ENCODE assay signal across 25 cellular contexts in the genomic region with DNA sequence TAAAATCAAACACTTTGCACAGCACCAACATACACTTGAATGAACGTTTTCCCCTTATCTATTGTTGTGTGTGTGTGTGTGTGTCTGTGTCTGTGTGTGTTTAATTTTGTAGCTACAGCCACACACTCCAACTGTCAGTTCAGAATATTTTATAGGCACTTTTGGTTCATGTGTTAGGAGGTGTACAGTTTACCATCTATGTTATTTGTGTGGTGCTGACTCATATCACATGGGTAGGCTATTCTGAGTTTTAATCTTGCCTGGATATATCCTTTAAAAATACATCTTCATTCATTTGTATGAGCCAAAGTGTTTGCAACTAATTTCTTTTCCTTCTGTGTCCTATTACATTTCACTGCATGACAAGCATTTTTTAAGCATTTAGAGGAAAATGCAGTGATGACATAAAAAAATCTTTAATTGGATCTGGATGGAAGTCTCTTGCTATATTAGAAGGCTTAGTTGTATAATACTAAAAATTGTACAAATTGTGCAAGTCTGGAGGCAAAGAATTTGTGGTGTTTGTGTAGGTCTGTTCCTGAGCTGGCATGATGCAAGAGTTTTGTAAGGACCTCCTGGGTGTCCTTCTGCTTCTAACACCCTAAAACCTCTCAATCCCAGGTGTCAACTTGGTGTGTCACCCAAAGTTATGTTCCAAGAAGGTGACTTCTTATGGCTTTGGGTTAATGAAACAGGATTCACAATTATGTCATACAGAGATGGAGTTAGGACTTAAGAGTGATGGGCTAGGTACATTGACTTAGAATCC. TPM values are rescaled to one million over a fixed set of nuclear protein-coding genes. Genes with fewer than 3 reads are reported as not detected.
DNase-seq lines count a peak whose midpoint lies in the region; ATAC-seq and TF ChIP-seq lines count a peak whose summit lies in the region.
"Had no signal": no experiment of that assay in that cellular context is flagged by ENCODE, and none has a peak within 500 bp of the region (broad histone marks: within the 10 kb centered on the region; RNA-seq: fewer than 3 reads in every experiment).

No MANE protein-coding gene starts in this region.

- no peak for DNase-seq in heart right ventricle
- DNase-seq in cardiac septum (ENCODE audit: low spot score): no peak
- DNase-seq in fibroblast of gingiva (ENCODE audit: low read depth): peak; percentile 82
- DNase-seq in SKM-1 (lab: John Stamatoyannopoulos, UW; ENCODE audit: unreplicated experiment): no peak
- DNase-seq in NCI-H1436 (lab: John Stamatoyannopoulos, UW): no peak
- no peak for DNase-seq in NCI-H524 (lab: John Stamatoyannopoulos, UW)
- DNase-seq: ACHN; amygdala; CD4-positive, alpha-beta T cell; cerebellar nuclear complex; endodermal cell; foreskin keratinocyte; HCEC 1CT; left lung; NCI-H1436 treated with DMSO at 0.1 percent for 48 hours; NCI-H226; NK-92 treated with Interleukin-12 subunit alpha and Interleukin-12 subunit beta, amount 100 ng/mL, for 24 hours; stimulated activated CD4-positive, alpha-beta T cell treated with anti-CD3 and anti-CD28 coated beads, Interleukin-2, amount 100 ng/mL, for 48 hours; substantia nigra; WERI-Rb-1 had no signal

- no peaks in the 10 kb centered on the region for H3K9me3 Mint-ChIP-seq in stimulated activated memory B cell treated with anti-CD40 and anti-IgM and Interleukin-4, amounts not matched to agents 10 μg/mL and 1 μg/mL and 100 μg/mL, for 72 hours
- H3K9me3 Mint-ChIP-seq: CD4-positive, alpha-beta T cell; endodermal cell; T-helper 1 cell treated with Interleukin-12 subunit alpha and Interleukin-12 subunit beta and Interleukin-4 antibody, amounts not matched to agents 30 μg/mL and 1 μg/mL, for 36 hours had no signal

- H3K27ac ChIP-seq in heart right ventricle: peak overlapping the region in 5 of 10 donors; percentile 11 to 68 (median 46)
- H3K27ac ChIP-seq: foreskin keratinocyte, left lung, WERI-Rb-1 had no signal

- H3K27me3 ChIP-seq in heart right ventricle: no peaks in the 10 kb centered on the region
- H3K27me3 ChIP-seq: foreskin keratinocyte, left lung had no signal

- H3K36me3 ChIP-seq in heart right ventricle: no peaks in the 10 kb centered on the region
- H3K36me3 ChIP-seq: left lung, WERI-Rb-1 had no signal

- H3K4me3 ChIP-seq in heart right ventricle: no peak overlapping the region
- H3K4me3 ChIP-seq: left lung had no signal

- WGBS in heart right ventricle, 2 donors: 7 to 24% methylated on average over 1 of the region's 1 CpG

- no peak for TF ChIP-seq CTCF in heart right ventricle (IDR thresholded peaks at IDR 0.05)

- H3K4me1 Mint-ChIP-seq in stimulated activated memory B cell treated with anti-CD40 and anti-IgM and Interleukin-4, amounts not matched to agents 10 μg/mL and 1 μg/mL and 100 μg/mL, for 72 hours: peaks cover 6% of the 10 kb centered on the region

- H3K4me3 Mint-ChIP-seq in stimulated activated memory B cell treated with anti-CD40 and anti-IgM and Interleukin-4, amounts not matched to agents 10 μg/mL and 1 μg/mL and 100 μg/mL, for 72 hours: no peak overlapping the region
- H3K4me3 Mint-ChIP-seq: CD4-positive, alpha-beta T cell; endodermal cell; T-helper 1 cell treated with Interleukin-12 subunit alpha and Interleukin-12 subunit beta and Interleukin-4 antibody, amounts not matched to agents 30 μg/mL and 1 μg/mL, for 36 hours had no signal

- peak in 7 of 8 donors; percentile 29 to 81 (median 67) for ATAC-seq in heart right ventricle
- peak; percentile 39 for ATAC-seq in HG03095 (IDR thresholded peaks at IDR 0.05; ENCODE audit: unreplicated experiment)
- no peak for ATAC-seq in stimulated activated memory B cell treated with anti-CD40 and anti-IgM and Interleukin-4, amounts not matched to agents 10 μg/mL and 1 μg/mL and 100 μg/mL, for 72 hours
- ATAC-seq: foreskin keratinocyte had no signal

- H3K36me3 Mint-ChIP-seq in stimulated activated memory B cell treated with anti-CD40 and anti-IgM and Interleukin-4, amounts not matched to agents 10 μg/mL and 1 μg/mL and 100 μg/mL, for 72 hours: no peaks in the 10 kb centered on the region

- peaks cover 0 to 4% (median 0%) of the 10 kb centered on the region in 11 donors for H3K9me3 ChIP-seq in heart right ventricle
- H3K9me3 ChIP-seq: left lung had no signal

- intact Hi-C loops in heart right ventricle (cut with DNase I) (no loop called here), cardiac septum (cut with DNase I) (no loop called here)

- H3K4me1 ChIP-seq in heart right ventricle: peaks cover 6 to 46% (median 20%) of the 10 kb centered on the region in 9 donors
- H3K4me1 ChIP-seq: foreskin keratinocyte, left lung had no signal

- no peaks in the 10 kb centered on the region for H3K27me3 Mint-ChIP-seq in stimulated activated memory B cell treated with anti-CD40 and anti-IgM and Interleukin-4, amounts not matched to agents 10 μg/mL and 1 μg/mL and 100 μg/mL, for 72 hours
- H3K27me3 Mint-ChIP-seq: CD4-positive, alpha-beta T cell had no signal

- H3K27ac Mint-ChIP-seq in stimulated activated memory B cell treated with anti-CD40 and anti-IgM and Interleukin-4, amounts not matched to agents 10 μg/mL and 1 μg/mL and 100 μg/mL, for 72 hours: peak overlapping the region; percentile 50
- H3K27ac Mint-ChIP-seq: CD4-positive, alpha-beta T cell; endodermal cell had no signal

RNA-seq across cellular contexts. Expression of a gene that starts 52.4 kb away (rescaled TPM):
- total RNA-seq in heart right ventricle: not detected
- polyA plus RNA-seq in heart right ventricle: not detected
- not detected for total RNA-seq in cardiac septum
- total RNA-seq: CD4-positive, alpha-beta T cell; endodermal cell; foreskin keratinocyte; HT1080; left lung; osteocyte had no signal
- polyA plus RNA-seq: foreskin keratinocyte had no signal
